ENCODE assay signal across 8 cellular contexts in genomic region chr16:23504453-23505179, GRCh38. TPM values are rescaled to one million over a fixed set of nuclear protein-coding genes. Genes with fewer than 3 reads are reported as not detected.
DNase-seq lines count a peak whose midpoint lies in the region; ATAC-seq and TF ChIP-seq lines count a peak whose summit lies in the region.

No MANE protein-coding gene starts in this region.

- peak; percentile 53 for ATAC-seq in HG02571 (IDR thresholded peaks at IDR 0.05; ENCODE audit: unreplicated experiment)

- 87% methylated on average over 13 of the region's 13 CpGs for WGBS in thymus

- peak; percentile 8 for TF ChIP-seq CTCF in GM12865 (IDR thresholded peaks at IDR 0.05; ENCODE audit: insufficient read depth, low read depth, low read length, missing control alignments)

- peak; percentile 91 for DNase-seq in GM12865 (ENCODE audit: low read depth)
- peak; percentile 95 for DNase-seq in NCI-H226
- peak; percentile 36 for DNase-seq in activated CD8-positive, alpha-beta memory T cell treated with anti-CD3 and anti-CD28 coated beads, Interleukin-2, amount 50 U/mL, for 1 hour (ENCODE audit: extremely low read depth)
- peak; percentile 83 for DNase-seq in epithelial cell of prostate (ENCODE audit: low read depth, low spot score)
- peak; percentile 80 for DNase-seq in non-pigmented ciliary epithelial cell (ENCODE audit: low read depth)
- DNase-seq in DMS153 treated with DMSO at 0.1 percent for 48 hours (lab: John Stamatoyannopoulos, UW; ENCODE audit: unreplicated experiment), result no peak

- H3K36me3 ChIP-seq in thymus (ENCODE audit: control insufficient read depth, insufficient read depth), result no peaks in the 10 kb centered on the region

- H3K9me3 ChIP-seq in thymus (ENCODE audit: control insufficient read depth), result no peaks in the 10 kb centered on the region

- H3K27ac ChIP-seq in epithelial cell of prostate, result peak overlapping the region; percentile 58
- H3K27ac ChIP-seq in thymus (ENCODE audit: low read depth), result peak overlapping the region; percentile 72

- peaks cover 11% of the 10 kb centered on the region for H3K4me1 ChIP-seq in thymus (ENCODE audit: control insufficient read depth, insufficient read depth, low read length)

- H3K27me3 ChIP-seq in thymus (ENCODE audit: control insufficient read depth, insufficient read depth), result no peaks in the 10 kb centered on the region

- peak overlapping the region; percentile 53 for H3K4me3 ChIP-seq in GM12865 (ENCODE audit: low read depth, low read length)
- H3K4me3 ChIP-seq in thymus (ENCODE audit: low read length), result no peak overlapping the region

RNA-seq across cellular contexts. Expression of gene GGA2, which starts 5.7 kb away (rescaled TPM):
- 42.4 TPM for polyA plus RNA-seq in thymus

RNA-seq across cellular contexts. Expression of gene COG7, which starts 51.6 kb away (rescaled TPM):
- 28.0 TPM for polyA plus RNA-seq in thymus

RNA-seq across cellular contexts. Expression of gene EARS2, which starts 52.5 kb away (rescaled TPM):
- 11.5 TPM for polyA plus RNA-seq in thymus

RNA-seq across cellular contexts. Expression of gene UBFD1, which starts 52.9 kb away (rescaled TPM):
- 14.4 TPM for polyA plus RNA-seq in thymus
